ENCODE assay signal across 11 cellular contexts in genomic region chr19:1046117-1046626, GRCh38.
DNase-seq lines count a peak whose midpoint lies in the region; TF ChIP-seq lines count a peak whose summit lies in the region.
"Had no signal": no experiment of that assay in that cellular context is flagged by ENCODE, and none has a peak within 500 bp of the region (broad histone marks: within the 10 kb centered on the region; RNA-seq: fewer than 3 reads in every experiment).

No MANE protein-coding gene starts in this region.

- TF ChIP-seq CTCF in 22Rv1 (IDR thresholded peaks at IDR 0.05): no peak
- TF ChIP-seq CTCF in OCI-LY1 (IDR thresholded peaks at IDR 0.05; ENCODE audit: low read length): peak; percentile 21

- H3F3A ChIP-seq in OCI-LY1 (ENCODE audit: insufficient read depth, low read length): no peaks in the 10 kb centered on the region

- peak; percentile 51 for DNase-seq in left kidney (ENCODE audit: low read depth, low spot score)
- DNase-seq in NCI-H2029 treated with DMSO at 0.1 percent for 48 hours (lab: John Stamatoyannopoulos, UW): no peak
- DNase-seq in iPS-NIHi7 (ENCODE audit: extremely low spot score): no peak
- no peak for DNase-seq in effector CD8-positive, alpha-beta T cell (lab: John Stamatoyannopoulos, UW)
- no peak for DNase-seq in Kasumi-1 (lab: John Stamatoyannopoulos, UW)
- DNase-seq: Caco-2, DND-41, GF-D8 had no signal

- H3K27me3 ChIP-seq in BLaER1 treated with 17β-estradiol and CSF1 and Interleukin-3, amounts not matched to agents 10 nM and 100 nM: no peaks in the 10 kb centered on the region
- H3K27me3 ChIP-seq in OCI-LY1 (ENCODE audit: insufficient read depth, low read length): no peaks in the 10 kb centered on the region

- H3K36me3 ChIP-seq in BLaER1 treated with 17β-estradiol and CSF1 and Interleukin-3, amounts not matched to agents 10 nM and 100 nM: peaks cover 0 to 59% (median 0%) of the 10 kb centered on the region in 11 experiments; a peak in 7 of 22 replicates
- peaks cover 20% of the 10 kb centered on the region; the same call in 1 of the 2 replicates for H3K36me3 ChIP-seq in OCI-LY1 (ENCODE audit: insufficient read depth, low read length)

- H3K27ac ChIP-seq in 22Rv1 (peak overlapping the region; percentile 66), OCI-LY1 (ENCODE audit: low read depth, low read length, poor library complexity, severe bottlenecking) (peak overlapping the region; percentile 87)
- H3K27ac ChIP-seq in BLaER1 treated with 17β-estradiol and CSF1 and Interleukin-3, amounts not matched to agents 10 nM and 100 nM: no peak overlapping the region

- H3K9me3 ChIP-seq in BLaER1 treated with 17β-estradiol and CSF1 and Interleukin-3, amounts not matched to agents 10 nM and 100 nM (replicated peaks in 1 of 11): no peaks in the 10 kb centered on the region; a peak in 1 of 22 replicates
- no peaks in the 10 kb centered on the region for H3K9me3 ChIP-seq in OCI-LY1 (ENCODE audit: low read length)
- H3K9me3 ChIP-seq: Caco-2 had no signal

- peaks cover 0 to 23% (median 13%) of the 10 kb centered on the region in 11 experiments; a peak in 13 of 22 replicates for H4K20me1 ChIP-seq in BLaER1 treated with 17β-estradiol and CSF1 and Interleukin-3, amounts not matched to agents 10 nM and 100 nM
- H4K20me1 ChIP-seq in OCI-LY1 (ENCODE audit: insufficient read depth, low read length): no peaks in the 10 kb centered on the region

- H3K4me1 ChIP-seq in BLaER1 treated with 17β-estradiol and CSF1 and Interleukin-3, amounts not matched to agents 10 nM and 100 nM: peaks cover 17 to 53% (median 37%) of the 10 kb centered on the region in 10 experiments
- H3K4me1 ChIP-seq in OCI-LY1 (ENCODE audit: insufficient read depth, low read length, severe bottlenecking): peaks cover 47% of the 10 kb centered on the region

- no peak overlapping the region for H2AFZ ChIP-seq in OCI-LY1 (ENCODE audit: low read length)

- H3K9ac ChIP-seq in BLaER1 treated with 17β-estradiol and CSF1 and Interleukin-3, amounts not matched to agents 10 nM and 100 nM: no peak overlapping the region
- peak overlapping the region; percentile 24; the same call in 1 of the 2 replicates for H3K9ac ChIP-seq in OCI-LY1 (ENCODE audit: low read length)

- peak overlapping the region in 7 of 11 experiments; percentile 15 to 45 (median 32); a peak in 11 of 22 replicates for H3K4me2 ChIP-seq in BLaER1 treated with 17β-estradiol and CSF1 and Interleukin-3, amounts not matched to agents 10 nM and 100 nM
- peak overlapping the region; percentile 41; the same call in 1 of the 2 replicates for H3K4me2 ChIP-seq in OCI-LY1 (ENCODE audit: low read length)

- H3K4me3 ChIP-seq in BLaER1 treated with 17β-estradiol and CSF1 and Interleukin-3, amounts not matched to agents 10 nM and 100 nM: no peak overlapping the region
- H3K4me3 ChIP-seq in OCI-LY1 (ENCODE audit: low read depth, low read length, poor library complexity, severe bottlenecking): peak overlapping the region; percentile 3

- H3K9me2 ChIP-seq in OCI-LY1 (ENCODE audit: low read depth, low read length): no peaks in the 10 kb centered on the region

- H3K79me2 ChIP-seq in OCI-LY1 (ENCODE audit: insufficient read depth, low read length): no peaks in the 10 kb centered on the region

Comparison
In these comparisons a context has a peak if more than half of its experiments do, and no peak if none do; other contexts are left out.
1. H3K27ac ChIP-seq: peak in 22Rv1 (single experiment) and OCI-LY1 (single experiment); none in BLaER1 treated with 17β-estradiol and CSF1 and Interleukin-3, amounts not matched to agents 10 nM and 100 nM (0 of 11).